In genomic region chr20:10622657-10623418, GRCh38 we compare ENCODE assay signal across 12 cellular contexts. TPM values are rescaled to one million over a fixed set of nuclear protein-coding genes. Genes with fewer than 3 reads are reported as not detected.
DNase-seq lines count a peak whose midpoint lies in the region; ATAC-seq, FAIRE-seq and TF ChIP-seq lines count a peak whose summit lies in the region.
"Had no signal": no experiment of that assay in that cellular context is flagged by ENCODE, and none has a peak within 500 bp of the region (broad histone marks: within the 10 kb centered on the region; RNA-seq: fewer than 3 reads in every experiment).

No MANE protein-coding gene starts in this region.

- no peak for TF ChIP-seq CTCF in K562 (IDR thresholded peaks at IDR 0.05 in 2 of 3, conservative IDR thresholded peaks at IDR 0.05 in 1 of 3; ENCODE audit: insufficient read depth in 2 of 3, low read depth in 1 of 3, low read length in 3 of 3)
- TF ChIP-seq CTCF in hepatocyte (IDR thresholded peaks at IDR 0.05; ENCODE audit: poor library complexity): no peak
- no peak for TF ChIP-seq CTCF in sigmoid colon (IDR thresholded peaks at IDR 0.05)

- no peaks in the 10 kb centered on the region for H3K9me1 ChIP-seq in K562 (ENCODE audit: control insufficient read depth, insufficient read depth, low read length)

- WGBS in K562 (ENCODE audit: insufficient coverage, low coverage, missing lambda C conversion rate): 58% methylated on average over 13 of the region's 16 CpGs
- 71% methylated on average over 16 of the region's 16 CpGs for WGBS in hepatocyte (ENCODE audit: low lambda C conversion rate, missing lambda C conversion rate)
- 83 to 88% methylated on average over 16 of the region's 16 CpGs for WGBS in sigmoid colon, 2 donors

- no peaks in the 10 kb centered on the region for H3K9me3 ChIP-seq in K562 (replicated peaks; ENCODE audit: control insufficient read depth, insufficient read depth, low read depth, low read length)
- H3K9me3 ChIP-seq in hepatocyte (ENCODE audit: low read depth): no peaks in the 10 kb centered on the region
- H3K9me3 ChIP-seq in sigmoid colon: no peaks in the 10 kb centered on the region

- ATAC-seq in K562 (no peak), GM18909 (IDR thresholded peaks at IDR 0.05; ENCODE audit: poor library complexity, unreplicated experiment) (no peak), GM21576 (IDR thresholded peaks at IDR 0.05; ENCODE audit: unreplicated experiment) (no peak)
- ATAC-seq: T-helper 17 cell had no signal

- DNase-seq in GM03348 (ENCODE audit: low spot score) (peak; percentile 75), K562 (ENCODE audit: extremely low read depth in 1 of 4, low spot score in 3 of 4) (peak in 1 of 4 experiments; percentile 8), hepatocyte (ENCODE audit: low spot score) (no peak), sigmoid colon (peak; percentile 88), NCI-H2029 treated with DMSO at 0.1 percent for 48 hours (lab: John Stamatoyannopoulos, UW) (no peak), DMS 273 treated with DMSO at 0.1 percent for 48 hours (lab: John Stamatoyannopoulos, UW) (no peak)
- DNase-seq: NCI-H510A treated with DMSO at 0.1 percent for 48 hours, T-helper 17 cell had no signal

- intact Hi-C loops in K562 (cut with micrococcal nuclease) (no loop called here), sigmoid colon (cut with DNase I) (no loop called here)

- H3K9ac ChIP-seq in K562 (ENCODE audit: insufficient read depth in 1 of 2, low read depth in 2 of 2, low read length in 2 of 2): no peak overlapping the region

- no peak overlapping the region for H3K4me3 ChIP-seq in K562
- no peak overlapping the region for H3K4me3 ChIP-seq in hepatocyte
- H3K4me3 ChIP-seq in sigmoid colon: no peak overlapping the region

- POLR2A ChIA-PET in K562 (lab: Yijun Ruan, JAX): interaction anchor here (0.9 kb wide), 1 partner anchor 13 kb away, joined by 3 read pairs; no protein-coding TSS in a partner anchor

- H3K36me3 ChIP-seq in K562 (ENCODE audit: control insufficient read depth, insufficient read depth, low read length) (no peaks in the 10 kb centered on the region), hepatocyte (replicated peaks; ENCODE audit: insufficient read depth, low read depth) (no peaks in the 10 kb centered on the region), sigmoid colon (no peaks in the 10 kb centered on the region)

- H3K27ac ChIP-seq in K562 (ENCODE audit: extremely low read depth, low read depth, low read length): no peak overlapping the region
- H3K27ac ChIP-seq in hepatocyte: peak overlapping the region; percentile 54
- H3K27ac ChIP-seq in sigmoid colon: peak overlapping the region; percentile 33 to 69 (median 51)
- H3K27ac ChIP-seq: C4-2B had no signal

- in situ Hi-C loops in K562 (cut with MboI): no loop called here

- no peaks in the 10 kb centered on the region for H3K27me3 ChIP-seq in K562 (ENCODE audit: control insufficient read depth in 2 of 2, insufficient read depth in 2 of 2, low read length in 2 of 2)
- no peaks in the 10 kb centered on the region for H3K27me3 ChIP-seq in hepatocyte
- no peaks in the 10 kb centered on the region for H3K27me3 ChIP-seq in sigmoid colon

- H3K4me2 ChIP-seq in K562 (ENCODE audit: insufficient read depth, low read length): no peak overlapping the region; the same call in 1 of the 2 replicates
- peak overlapping the region; percentile 50 for H3K4me2 ChIP-seq in hepatocyte

- BruUV-seq in K562 (replicated peaks; lab: Mats Ljungman, UMichigan): no TSS peak

- TF ChIP-seq EP300 in K562 (IDR thresholded peaks at IDR 0.05; ENCODE audit: low read length): no peak
- TF ChIP-seq EP300 in sigmoid colon (IDR thresholded peaks at IDR 0.05): no peak

- H3K4me1 ChIP-seq in K562 (replicated peaks in 1 of 2; ENCODE audit: control insufficient read depth in 2 of 2, insufficient read depth in 2 of 2, low read length in 2 of 2) (no peaks in the 10 kb centered on the region), hepatocyte (ENCODE audit: insufficient read depth) (peaks cover 7% of the 10 kb centered on the region), sigmoid colon (peaks cover 0 to 7% (median 3%) of the 10 kb centered on the region in 4 donors)

- H4K20me1 ChIP-seq in K562 (replicated peaks; ENCODE audit: control insufficient read depth, insufficient read depth, low read length) (no peaks in the 10 kb centered on the region), hepatocyte (ENCODE audit: insufficient read depth, poor library complexity, severe bottlenecking) (no peaks in the 10 kb centered on the region)

- CTCF ChIA-PET in K562 (lab: Yijun Ruan, JAX; ENCODE audit: low intra/inter-chr PET ratio): no interaction called here

- H3K9me2 ChIP-seq in hepatocyte (replicated peaks; ENCODE audit: insufficient read depth): no peaks in the 10 kb centered on the region

- H2AFZ ChIP-seq in K562 (ENCODE audit: low read depth, low read length): no peak overlapping the region
- H2AFZ ChIP-seq in hepatocyte: no peak overlapping the region

- no peak for FAIRE-seq in K562 (lab: Jason Lieb, UNC)

- TF ChIP-seq POLR2A in K562 (conservative IDR thresholded peaks at IDR 0.05) (no peak), sigmoid colon (IDR thresholded peaks at IDR 0.05) (no peak)

- TF ChIP-seq RAD21 in K562 (CRISPR knock-in tag; conservative IDR thresholded peaks at IDR 0.05 in 1 of 2, IDR thresholded peaks at IDR 0.05 in 1 of 2): no peak

- H3K79me2 ChIP-seq in K562 (ENCODE audit: control insufficient read depth, insufficient read depth, low read length): no peaks in the 10 kb centered on the region
- no peaks in the 10 kb centered on the region for H3K79me2 ChIP-seq in hepatocyte

TF ChIP-seq in K562, 482 proteins besides CTCF, POLR2A, EP300 and RAD21 (continues in another document):
- peak; percentile 68; the same call in 1 of the 2 replicates for TF ChIP-seq JUND (IDR thresholded peaks at IDR 0.05; ENCODE audit: borderline replicate concordance, low read depth, low read length)
- TF ChIP-seq JUND (tag; IDR thresholded peaks at IDR 0.05; ENCODE audit: borderline replicate concordance, low read depth, low read length): peak; percentile 67; the same call in 2 of the 3 replicates
- TF ChIP-seq SLC30A9 (CRISPR knock-in tag; IDR thresholded peaks at IDR 0.05): no peak
- TF ChIP-seq MAFG (tag; conservative IDR thresholded peaks at IDR 0.05): 0 out of 2 replicates have a peak, but pooled peaks have one; percentile 21
- no peak for TF ChIP-seq UBTF (IDR thresholded peaks at IDR 0.05; ENCODE audit: borderline replicate concordance in 1 of 2, low read depth in 2 of 2, low read length in 2 of 2)
- no peak for TF ChIP-seq FOXK2 (conservative IDR thresholded peaks at IDR 0.05 in 1 of 2, IDR thresholded peaks at IDR 0.05 in 1 of 2; ENCODE audit: low read depth in 2 of 2)
- no peak for TF ChIP-seq ZNF764 (CRISPR knock-in tag; IDR thresholded peaks at IDR 0.05; ENCODE audit: low read depth)
- TF ChIP-seq HES1 (IDR thresholded peaks at IDR 0.05; ENCODE audit: low read depth): no peak
- no peak for TF ChIP-seq PCBP1 (IDR thresholded peaks at IDR 0.05; ENCODE audit: low read depth, low read length, poor library complexity, severe bottlenecking)
- no peak for TF ChIP-seq MYNN (IDR thresholded peaks at IDR 0.05)
- no peak for TF ChIP-seq MYNN (CRISPR knock-in tag; IDR thresholded peaks at IDR 0.05)
- no peak for TF ChIP-seq IRF2 (CRISPR knock-in tag; IDR thresholded peaks at IDR 0.05)

RNA-seq across cellular contexts. Expression of gene JAG1, which starts 51.0 kb away (rescaled TPM):
- 0.62 and 1.1 TPM in 2 replicates for total RNA-seq in K562 (2011; cell fraction: chromatin; rRNA removed; ENCODE audit: low replicate concordance)
- 1.2 and 1.3 TPM in 2 replicates for total RNA-seq in K562 (2011; cell fraction: nucleolus; rRNA removed)
- total RNA-seq in K562 (2011; cell fraction: nucleoplasm; rRNA removed): 0.23 and 0.44 TPM in 2 replicates
- 0.09 and 0.94 TPM in 2 replicates for total RNA-seq in K562 (2014; rRNA removed)
- total RNA-seq in K562 (2014; rRNA removed; fragmentation: Illumina TruSeq; extraction: Trizol): 0.07 and 0.19 TPM in 2 replicates
- total RNA-seq in K562 (2015; rRNA removed; fragmentation: Illumina TruSeq; extraction: Trizol): 0.04 and 0.14 TPM in 2 replicates
- 0.36 and 0.40 TPM in 2 replicates for total RNA-seq in K562 (2021)
- 0.06 and 0.16 TPM in 2 replicates for polyA plus RNA-seq in K562 (2011; rRNA removed)
- 0.03 and 0.09 TPM in 2 replicates for polyA plus RNA-seq in K562 (2011; cell fraction: cytosol; rRNA removed)
- polyA plus RNA-seq in K562 (2011; cell fraction: nucleus; rRNA removed): 0.51 and 0.91 TPM in 2 replicates
- 0.09 and 0.24 TPM in 2 replicates for polyA plus RNA-seq in K562 (2012)
- 0.07 and 0.12 TPM in 2 replicates for polyA plus RNA-seq in K562 (2014; fragmentation: Illumina TruSeq; extraction: Trizol)
- under 1 TPM; 0.04 TPM for polyA plus RNA-seq in K562 (2014; fragmentation: Nextera tagmentation; extraction: Ambion mirVana)
- 0.11 and 0.12 TPM in 2 replicates for polyA plus RNA-seq in K562 (2014; rRNA removed)
- polyA minus RNA-seq in K562 (2011; rRNA and poly(A)+ RNA removed): 0.39 and 0.63 TPM in 2 replicates
- 0.46 and 0.57 TPM in 2 replicates for polyA minus RNA-seq in K562 (2011; cell fraction: cytosol; rRNA and poly(A)+ RNA removed)
- polyA minus RNA-seq in K562 (2011; cell fraction: nucleus; rRNA and poly(A)+ RNA removed): 0.13 and 1.2 TPM in 2 replicates
- 51.5 and 52.6 TPM in 2 replicates for total RNA-seq in hepatocyte
- 19.2 and 21.0 TPM in 2 replicates for polyA plus RNA-seq in hepatocyte
- 10 to 100 TPM; 29.9 to 76.4 (median 53.1) TPM for total RNA-seq in sigmoid colon
- polyA plus RNA-seq in sigmoid colon: 10 to 100 TPM in 1 of 3 donors, 1 to 10 TPM in 2; 3.9 to 32.4 (median 4.2) TPM
- polyA plus RNA-seq: IgD-negative memory B cell had no signal

Comparison
In these comparisons a context has a peak if more than half of its experiments do, and no peak if none do; other contexts are left out.
1. DNase-seq: peak in GM03348 (single experiment) and sigmoid colon (single experiment); none in hepatocyte (single experiment), NCI-H2029 treated with DMSO at 0.1 percent for 48 hours (single experiment) and DMS 273 treated with DMSO at 0.1 percent for 48 hours (single experiment).
2. RNA of gene JAG1, which starts 51.0 kb away (total RNA-seq): 29.9 to 76.4 TPM in sigmoid colon and 51.5 to 52.6 TPM in hepatocyte; 0.04 to 1.3 TPM in K562; every median in the first group is over 10 times any median in the second.